In genomic region chr9:73911814-73912213, GRCh38 we compare ENCODE assay signal across 17 cellular contexts.
DNase-seq lines count a peak whose midpoint lies in the region; ATAC-seq and TF ChIP-seq lines count a peak whose summit lies in the region.
"Had no signal": no experiment of that assay in that cellular context is flagged by ENCODE, and none has a peak within 500 bp of the region (broad histone marks: within the 10 kb centered on the region; RNA-seq: fewer than 3 reads in every experiment).

No MANE protein-coding gene starts in this region.

- POLR2A ChIA-PET in A673 (lab: Charles Lee; ENCODE audit: low non-redundant PET): no interaction called here
- POLR2A ChIA-PET in activated CD8-positive, alpha-beta T cell treated with anti-CD3 and anti-CD28 coated beads for 36 hours (lab: Charles Lee): no interaction called here

- H3K27me3 Mint-ChIP-seq in activated CD8-positive, alpha-beta T cell treated with anti-CD3 and anti-CD28 coated beads for 36 hours: no peaks in the 10 kb centered on the region
- H3K27me3 Mint-ChIP-seq: CD4-positive, alpha-beta T cell had no signal

- no peaks in the 10 kb centered on the region for H3K27me3 ChIP-seq in A673 (replicated peaks; ENCODE audit: insufficient read depth, low read depth, low read length, poor library complexity)

- H3K4me3 Mint-ChIP-seq in activated CD8-positive, alpha-beta T cell treated with anti-CD3 and anti-CD28 coated beads for 36 hours: no peak overlapping the region
- H3K4me3 Mint-ChIP-seq: CD4-positive, alpha-beta T cell had no signal

- ATAC-seq in activated CD8-positive, alpha-beta T cell treated with anti-CD3 and anti-CD28 coated beads for 36 hours: no peak
- no peak for ATAC-seq in GM19351 (IDR thresholded peaks at IDR 0.05; ENCODE audit: unreplicated experiment)

- H3K4me1 Mint-ChIP-seq in activated CD8-positive, alpha-beta T cell treated with anti-CD3 and anti-CD28 coated beads for 36 hours (ENCODE audit: low read depth): no peaks in the 10 kb centered on the region

- in situ Hi-C loops in astrocyte of the cerebellum (cut with HindIII; ENCODE audit: low sequenced_read_pairs): no loop called here

- peak; percentile 4 for DNase-seq in A673 (ENCODE audit: low spot score)
- DNase-seq in D341Med (ENCODE audit: low spot score): peak; percentile 9
- DNase-seq in astrocyte of the cerebellum (ENCODE audit: low read depth): peak; percentile 24
- DNase-seq in iris pigment epithelial cell (ENCODE audit: low read depth): peak; percentile 3
- DNase-seq in activated CD8-positive, alpha-beta T cell treated with anti-CD3 and anti-CD28 coated beads for 36 hours: no peak
- DNase-seq in T-helper 9 cell: no peak
- DNase-seq in NCI-H146 treated with DMSO at 0.1 percent for 48 hours (lab: John Stamatoyannopoulos, UW; ENCODE audit: unreplicated experiment): no peak
- DNase-seq: AML-193; Caco-2; CD4-positive, alpha-beta T cell; DMS153; DMS79; GF-D8; GM23248 had no signal

- H3K27ac ChIP-seq in A673 (ENCODE audit: low read depth, low read length, poor library complexity, severe bottlenecking): no peak overlapping the region
- H3K27ac ChIP-seq: C4-2B, GM23248 had no signal

- no peaks in the 10 kb centered on the region for H3K9me3 Mint-ChIP-seq in activated CD8-positive, alpha-beta T cell treated with anti-CD3 and anti-CD28 coated beads for 36 hours

- no peak overlapping the region for H3K27ac Mint-ChIP-seq in activated CD8-positive, alpha-beta T cell treated with anti-CD3 and anti-CD28 coated beads for 36 hours
- H3K27ac Mint-ChIP-seq: CD4-positive, alpha-beta T cell had no signal

- no peak overlapping the region for H3K4me3 ChIP-seq in A673 (ENCODE audit: low read depth, low read length, poor library complexity, severe bottlenecking)
- H3K4me3 ChIP-seq in astrocyte of the cerebellum (ENCODE audit: low read depth, low read length): no peak overlapping the region
- H3K4me3 ChIP-seq: GM23248, HAP-1 had no signal

- no peaks in the 10 kb centered on the region for H3K9me3 ChIP-seq in A673 (ENCODE audit: low read depth, low read length, poor library complexity, severe bottlenecking)
- H3K9me3 ChIP-seq: Caco-2, HAP-1 had no signal

- CTCF ChIA-PET in A673 (lab: Charles Lee): no interaction called here
- CTCF ChIA-PET in activated CD8-positive, alpha-beta T cell treated with anti-CD3 and anti-CD28 coated beads for 36 hours (lab: Charles Lee): no interaction called here

- intact Hi-C loops in A673 (cut with micrococcal nuclease; ENCODE audit: unreplicated experiment): no loop called here
- intact Hi-C loops in activated CD8-positive, alpha-beta T cell treated with anti-CD3 and anti-CD28 coated beads for 36 hours (cut with micrococcal nuclease): no loop called here

- no peaks in the 10 kb centered on the region for H3K36me3 Mint-ChIP-seq in activated CD8-positive, alpha-beta T cell treated with anti-CD3 and anti-CD28 coated beads for 36 hours (ENCODE audit: low read depth)

- TF ChIP-seq CTCF in A673 (conservative IDR thresholded peaks at IDR 0.05; ENCODE audit: low read depth, low read length) (no peak), astrocyte of the cerebellum (IDR thresholded peaks at IDR 0.05; ENCODE audit: low read depth, low read length, missing control alignments) (no peak)
- TF ChIP-seq CTCF in activated CD8-positive, alpha-beta T cell treated with anti-CD3 and anti-CD28 coated beads for 36 hours (IDR thresholded peaks at IDR 0.05): no peak

- no peaks in the 10 kb centered on the region for H3K4me1 ChIP-seq in A673 (ENCODE audit: insufficient read depth, low read length, poor library complexity, severe bottlenecking)
- H3K4me1 ChIP-seq: Caco-2, HAP-1 had no signal

- BruUV-seq in A673 (replicated peaks; lab: Mats Ljungman, UMichigan): no TSS peak

- no peaks in the 10 kb centered on the region for H3K36me3 ChIP-seq in A673 (ENCODE audit: insufficient read depth, low read length, poor library complexity, severe bottlenecking)
- H3K36me3 ChIP-seq: HAP-1 had no signal

Comparison
In these comparisons a context has a peak if more than half of its experiments do, and no peak if none do; other contexts are left out.
1. DNase-seq: peak in A673 (single experiment), D341Med (single experiment), astrocyte of the cerebellum (single experiment) and iris pigment epithelial cell (single experiment); none in activated CD8-positive, alpha-beta T cell treated with anti-CD3 and anti-CD28 coated beads for 36 hours (single experiment), T-helper 9 cell (single experiment) and NCI-H146 treated with DMSO at 0.1 percent for 48 hours (single experiment).